Comparison of ENCODE assay signal across 2 cellular contexts in the genomic region with DNA sequence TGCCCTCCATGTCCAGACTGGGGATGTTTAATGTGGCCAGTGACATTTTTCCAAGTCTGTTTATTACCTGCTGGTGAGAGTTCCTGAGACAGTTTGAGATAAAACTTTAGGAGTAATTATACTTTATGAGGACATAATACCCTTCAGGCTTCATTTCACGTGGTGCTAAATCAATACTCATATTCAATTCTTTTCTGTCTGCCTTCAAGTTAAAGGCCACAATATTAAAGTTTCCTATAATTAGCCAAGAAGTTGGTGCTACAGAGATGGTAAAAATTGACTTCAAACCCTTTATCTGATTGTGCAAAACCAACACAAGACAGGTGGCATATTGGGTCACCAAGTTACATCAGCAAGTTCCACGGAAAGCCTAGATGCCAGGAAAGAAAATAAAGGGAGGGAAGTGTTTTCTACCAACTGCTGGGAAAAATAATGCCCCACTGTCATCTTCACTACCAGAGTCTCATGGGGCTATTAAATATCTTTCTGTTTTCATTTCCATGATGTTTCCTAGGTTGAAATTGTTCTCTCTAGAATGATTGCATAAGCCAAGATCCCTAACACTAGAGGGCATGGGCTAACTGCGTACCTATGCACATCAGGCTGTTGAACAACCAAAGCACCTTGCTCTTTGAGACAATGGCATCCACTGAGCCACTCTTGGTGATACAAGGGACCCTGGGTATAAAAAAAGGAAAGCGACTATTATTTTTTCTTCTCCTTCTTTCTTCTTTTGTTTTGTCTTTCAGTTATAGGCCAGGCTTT.
TF ChIP-seq lines count a peak whose summit lies in the region.

No MANE protein-coding gene starts in this region.

TF ChIP-seq in HEK293, 187 proteins besides CTCF, POLR2A, EP300 and RAD21 (continued from another document and continues in another):
- no peak for TF ChIP-seq ZNF626 (tag by site-specific recombination; IDR thresholded peaks at IDR 0.05)
- TF ChIP-seq, protein P1, sequence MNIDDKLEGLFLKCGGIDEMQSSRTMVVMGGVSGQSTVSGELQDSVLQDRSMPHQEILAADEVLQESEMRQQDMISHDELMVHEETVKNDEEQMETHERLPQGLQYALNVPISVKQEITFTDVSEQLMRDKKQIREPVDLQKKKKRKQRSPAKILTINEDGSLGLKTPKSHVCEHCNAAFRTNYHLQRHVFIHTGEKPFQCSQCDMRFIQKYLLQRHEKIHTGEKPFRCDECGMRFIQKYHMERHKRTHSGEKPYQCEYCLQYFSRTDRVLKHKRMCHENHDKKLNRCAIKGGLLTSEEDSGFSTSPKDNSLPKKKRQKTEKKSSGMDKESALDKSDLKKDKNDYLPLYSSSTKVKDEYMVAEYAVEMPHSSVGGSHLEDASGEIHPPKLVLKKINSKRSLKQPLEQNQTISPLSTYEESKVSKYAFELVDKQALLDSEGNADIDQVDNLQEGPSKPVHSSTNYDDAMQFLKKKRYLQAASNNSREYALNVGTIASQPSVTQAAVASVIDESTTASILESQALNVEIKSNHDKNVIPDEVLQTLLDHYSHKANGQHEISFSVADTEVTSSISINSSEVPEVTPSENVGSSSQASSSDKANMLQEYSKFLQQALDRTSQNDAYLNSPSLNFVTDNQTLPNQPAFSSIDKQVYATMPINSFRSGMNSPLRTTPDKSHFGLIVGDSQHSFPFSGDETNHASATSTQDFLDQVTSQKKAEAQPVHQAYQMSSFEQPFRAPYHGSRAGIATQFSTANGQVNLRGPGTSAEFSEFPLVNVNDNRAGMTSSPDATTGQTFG (tag by site-specific recombination; IDR thresholded peaks at IDR 0.05; ENCODE audit: borderline replicate concordance) = no peak
- TF ChIP-seq ZNF624 (tag by site-specific recombination; IDR thresholded peaks at IDR 0.05) = no peak
- TF ChIP-seq, protein P2, sequence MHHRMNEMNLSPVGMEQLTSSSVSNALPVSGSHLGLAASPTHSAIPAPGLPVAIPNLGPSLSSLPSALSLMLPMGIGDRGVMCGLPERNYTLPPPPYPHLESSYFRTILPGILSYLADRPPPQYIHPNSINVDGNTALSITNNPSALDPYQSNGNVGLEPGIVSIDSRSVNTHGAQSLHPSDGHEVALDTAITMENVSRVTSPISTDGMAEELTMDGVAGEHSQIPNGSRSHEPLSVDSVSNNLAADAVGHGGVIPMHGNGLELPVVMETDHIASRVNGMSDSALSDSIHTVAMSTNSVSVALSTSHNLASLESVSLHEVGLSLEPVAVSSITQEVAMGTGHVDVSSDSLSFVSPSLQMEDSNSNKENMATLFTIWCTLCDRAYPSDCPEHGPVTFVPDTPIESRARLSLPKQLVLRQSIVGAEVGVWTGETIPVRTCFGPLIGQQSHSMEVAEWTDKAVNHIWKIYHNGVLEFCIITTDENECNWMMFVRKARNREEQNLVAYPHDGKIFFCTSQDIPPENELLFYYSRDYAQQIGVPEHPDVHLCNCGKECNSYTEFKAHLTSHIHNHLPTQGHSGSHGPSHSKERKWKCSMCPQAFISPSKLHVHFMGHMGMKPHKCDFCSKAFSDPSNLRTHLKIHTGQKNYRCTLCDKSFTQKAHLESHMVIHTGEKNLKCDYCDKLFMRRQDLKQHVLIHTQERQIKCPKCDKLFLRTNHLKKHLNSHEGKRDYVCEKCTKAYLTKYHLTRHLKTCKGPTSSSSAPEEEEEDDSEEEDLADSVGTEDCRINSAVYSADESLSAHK (tag by site-specific recombination; IDR thresholded peaks at IDR 0.05) = 0 out of 2 replicates have a peak, but pooled peaks have one; percentile 13
- no peak for TF ChIP-seq ZNF433 (tag by site-specific recombination; IDR thresholded peaks at IDR 0.05; ENCODE audit: low read depth)
- TF ChIP-seq ZNF16 (tag by site-specific recombination; IDR thresholded peaks at IDR 0.05; ENCODE audit: low read depth) = no peak
- no peak for TF ChIP-seq ZNF777 (tag by site-specific recombination; IDR thresholded peaks at IDR 0.05; ENCODE audit: borderline replicate concordance)
- TF ChIP-seq ZNF677 (tag by site-specific recombination; IDR thresholded peaks at IDR 0.05) = no peak
- TF ChIP-seq, protein P3, sequence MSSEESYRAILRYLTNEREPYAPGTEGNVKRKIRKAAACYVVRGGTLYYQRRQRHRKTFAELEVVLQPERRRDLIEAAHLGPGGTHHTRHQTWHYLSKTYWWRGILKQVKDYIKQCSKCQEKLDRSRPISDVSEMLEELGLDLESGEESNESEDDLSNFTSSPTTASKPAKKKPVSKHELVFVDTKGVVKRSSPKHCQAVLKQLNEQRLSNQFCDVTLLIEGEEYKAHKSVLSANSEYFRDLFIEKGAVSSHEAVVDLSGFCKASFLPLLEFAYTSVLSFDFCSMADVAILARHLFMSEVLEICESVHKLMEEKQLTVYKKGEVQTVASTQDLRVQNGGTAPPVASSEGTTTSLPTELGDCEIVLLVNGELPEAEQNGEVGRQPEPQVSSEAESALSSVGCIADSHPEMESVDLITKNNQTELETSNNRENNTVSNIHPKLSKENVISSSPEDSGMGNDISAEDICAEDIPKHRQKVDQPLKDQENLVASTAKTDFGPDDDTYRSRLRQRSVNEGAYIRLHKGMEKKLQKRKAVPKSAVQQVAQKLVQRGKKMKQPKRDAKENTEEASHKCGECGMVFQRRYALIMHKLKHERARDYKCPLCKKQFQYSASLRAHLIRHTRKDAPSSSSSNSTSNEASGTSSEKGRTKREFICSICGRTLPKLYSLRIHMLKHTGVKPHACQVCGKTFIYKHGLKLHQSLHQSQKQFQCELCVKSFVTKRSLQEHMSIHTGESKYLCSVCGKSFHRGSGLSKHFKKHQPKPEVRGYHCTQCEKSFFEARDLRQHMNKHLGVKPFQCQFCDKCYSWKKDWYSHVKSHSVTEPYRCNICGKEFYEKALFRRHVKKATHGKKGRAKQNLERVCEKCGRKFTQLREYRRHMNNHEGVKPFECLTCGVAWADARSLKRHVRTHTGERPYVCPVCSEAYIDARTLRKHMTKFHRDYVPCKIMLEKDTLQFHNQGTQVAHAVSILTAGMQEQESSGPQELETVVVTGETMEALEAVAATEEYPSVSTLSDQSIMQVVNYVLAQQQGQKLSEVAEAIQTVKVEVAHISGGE (tag by site-specific recombination; conservative IDR thresholded peaks at IDR 0.05; ENCODE audit: low read depth) = no peak
- TF ChIP-seq, protein P4, sequence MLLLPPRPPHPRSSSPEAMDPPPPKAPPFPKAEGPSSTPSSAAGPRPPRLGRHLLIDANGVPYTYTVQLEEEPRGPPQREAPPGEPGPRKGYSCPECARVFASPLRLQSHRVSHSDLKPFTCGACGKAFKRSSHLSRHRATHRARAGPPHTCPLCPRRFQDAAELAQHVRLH (tag by site-specific recombination; IDR thresholded peaks at IDR 0.05) = peak; percentile 16; the same call in 1 of the 2 replicates
- peak; percentile 85 for TF ChIP-seq SCRT1 (tag by site-specific recombination; IDR thresholded peaks at IDR 0.05; ENCODE audit: borderline replicate concordance)

TF ChIP-seq in SK-N-SH, 30 proteins besides CTCF, POLR2A, EP300 and RAD21 (continued from another document):
- TF ChIP-seq, protein P5, sequence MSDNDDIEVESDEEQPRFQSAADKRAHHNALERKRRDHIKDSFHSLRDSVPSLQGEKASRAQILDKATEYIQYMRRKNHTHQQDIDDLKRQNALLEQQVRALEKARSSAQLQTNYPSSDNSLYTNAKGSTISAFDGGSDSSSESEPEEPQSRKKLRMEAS (IDR thresholded peaks at IDR 0.05; ENCODE audit: low read depth) = no peak
- TF ChIP-seq SMC3 (IDR thresholded peaks at IDR 0.05; ENCODE audit: low read depth, low read length) = peak; percentile 20; the same call in 1 of the 2 replicates
